Comparison of ENCODE assay signal across 10 cellular contexts in genomic region chrX:34655496-34656258, GRCh38. TPM values are rescaled to one million over a fixed set of nuclear protein-coding genes. Genes with fewer than 3 reads are reported as not detected.
DNase-seq lines count a peak whose midpoint lies in the region; FAIRE-seq and TF ChIP-seq lines count a peak whose summit lies in the region.
"Had no signal": no experiment of that assay in that cellular context is flagged by ENCODE, and none has a peak within 500 bp of the region (broad histone marks: within the 10 kb centered on the region; RNA-seq: fewer than 3 reads in every experiment).

No MANE protein-coding gene starts in this region.

- peak overlapping the region; percentile 70 to 71 for H3K9ac ChIP-seq in stomach smooth muscle (ENCODE audit: low read length in 2 of 2)

- TF ChIP-seq CTCF in bronchial epithelial cell (IDR thresholded peaks at IDR 0.05; ENCODE audit: insufficient read depth, low read length, severe bottlenecking) = no peak

- FAIRE-seq in bronchial epithelial cell (lab: Jason Lieb, UNC) = no peak

- peak in 2 of 3 experiments; percentile 39 to 72 for DNase-seq in NCI-H1417 (lab: John Stamatoyannopoulos, UW)
- DNase-seq in NCI-H1417 treated with DMSO at 0.1 percent for 48 hours (lab: John Stamatoyannopoulos, UW) = no peak
- no peak for DNase-seq in bronchial epithelial cell (ENCODE audit: low read depth)
- DNase-seq in left kidney (ENCODE audit: low read depth, low spot score) = peak; percentile 21
- DNase-seq in NCI-H524 (lab: John Stamatoyannopoulos, UW) = no peak
- DNase-seq in NCI-H774 (lab: John Stamatoyannopoulos, UW) = no peak
- DNase-seq in anterior cingulate cortex (lab: John Stamatoyannopoulos, UW) = no peak

- H3K27ac ChIP-seq in stomach smooth muscle (ENCODE audit: low read length) = peak overlapping the region; percentile 76
- H3K27ac ChIP-seq: 22Rv1, HL-60 had no signal

- H3K27me3 ChIP-seq in bronchial epithelial cell (ENCODE audit: control insufficient read depth, insufficient read depth, low read length) (peaks cover 4% of the 10 kb centered on the region), stomach smooth muscle (ENCODE audit: control insufficient read depth in 1 of 2, insufficient read depth in 2 of 2, low read length in 2 of 2) (peaks cover 0 to 2% of the 10 kb centered on the region in 2 donors)

- no peaks in the 10 kb centered on the region for H3K4me1 ChIP-seq in stomach smooth muscle (ENCODE audit: control insufficient read depth, insufficient read depth, low read length)

- H3K36me3 ChIP-seq in bronchial epithelial cell (ENCODE audit: control insufficient read depth, insufficient read depth, low read length) = no peaks in the 10 kb centered on the region
- H3K36me3 ChIP-seq in stomach smooth muscle (ENCODE audit: control insufficient read depth in 2 of 2, insufficient read depth in 2 of 2, low read length in 2 of 2) = no peaks in the 10 kb centered on the region

- H3K4me3 ChIP-seq in bronchial epithelial cell (ENCODE audit: low read depth, low read length) (peak overlapping the region; percentile 41), stomach smooth muscle (ENCODE audit: low read length in 2 of 2) (peak overlapping the region; percentile 79 to 83)

- H3K9me3 ChIP-seq in stomach smooth muscle (ENCODE audit: control insufficient read depth in 2 of 2, low read length in 2 of 2) = no peaks in the 10 kb centered on the region

RNA-seq across cellular contexts. Expression of gene TMEM47, which starts 1.4 kb away (rescaled TPM):
- total RNA-seq in bronchial epithelial cell = 10.0 and 12.4 TPM in 2 replicates

Comparison
In these comparisons a context has a peak if more than half of its experiments do, and no peak if none do; other contexts are left out.
1. DNase-seq: peak in NCI-H1417 (2 of 3) and left kidney (single experiment); none in NCI-H1417 treated with DMSO at 0.1 percent for 48 hours (single experiment), bronchial epithelial cell (single experiment), NCI-H524 (0 of 2), NCI-H774 (single experiment) and anterior cingulate cortex (0 of 58).